12 cellular contexts compared by ENCODE assay signal in the genomic region with DNA sequence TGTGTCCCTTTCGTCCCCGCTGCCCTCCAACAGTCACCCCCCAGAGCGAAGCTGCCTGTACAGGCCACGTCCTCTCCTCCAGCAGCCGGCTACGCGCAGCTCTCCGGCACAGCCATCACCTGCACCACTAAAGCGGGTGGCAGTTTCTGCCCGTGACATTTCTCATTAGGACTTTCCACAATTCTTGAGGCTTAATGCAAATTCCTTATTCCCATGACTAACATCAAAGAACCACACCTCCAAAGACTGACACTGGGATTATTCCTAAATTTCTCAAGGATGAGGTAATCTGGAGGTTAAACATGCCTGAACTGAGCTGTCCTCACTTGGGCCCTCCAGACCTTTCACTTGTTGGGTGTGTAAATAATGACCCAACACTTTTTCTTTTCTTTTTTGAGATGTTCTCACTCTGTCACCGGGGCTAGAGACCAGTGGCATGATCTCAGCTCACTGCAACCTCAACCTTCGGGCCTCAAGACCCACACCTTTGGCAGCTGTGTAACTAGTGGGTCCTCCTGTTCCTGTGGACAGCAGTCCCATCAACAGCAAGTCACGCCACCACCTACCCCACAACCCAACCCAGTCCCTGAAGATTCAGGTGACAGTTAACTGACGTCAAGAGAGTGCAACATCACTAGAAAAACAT. TPM values are rescaled to one million over a fixed set of nuclear protein-coding genes. Genes with fewer than 3 reads are reported as not detected.
A peak's percentile ranks its signal among the peaks of the same experiment; 100 is the strongest.
DNase-seq lines count a peak whose midpoint lies in the region; ATAC-seq and TF ChIP-seq lines count a peak whose summit lies in the region.
"Had no signal": no experiment of that assay in that cellular context is flagged by ENCODE, and none has a peak within 500 bp of the region (broad histone marks: within the 10 kb centered on the region; RNA-seq: fewer than 3 reads in every experiment).

No MANE protein-coding gene starts in this region.

- peak; percentile 38 to 43 for ATAC-seq in naive thymus-derived CD8-positive, alpha-beta T cell
- no peak for ATAC-seq in HG03442 (IDR thresholded peaks at IDR 0.05; ENCODE audit: unreplicated experiment)

- H3K9me3 ChIP-seq in mammary epithelial cell (replicated peaks; ENCODE audit: insufficient read depth, low read length): no peaks in the 10 kb centered on the region
- H3K9me3 ChIP-seq: vagina had no signal

- TSS peak; percentile 26 for BruUV-seq in mammary epithelial cell (replicated peaks; lab: Mats Ljungman, UMichigan)

- H4K20me1 ChIP-seq in mammary epithelial cell (ENCODE audit: insufficient read depth, low read length): peaks cover 29% of the 10 kb centered on the region

- CTCF ChIA-PET in mammary epithelial cell (lab: Charles Lee; ENCODE audit: low non-redundant PET): no interaction called here

- intact Hi-C loops in mammary epithelial cell (cut with micrococcal nuclease): loop anchor here (1.0 kb wide), 1 partner anchor 10 kb away; no protein-coding TSS in a partner anchor

- peaks cover 82% of the 10 kb centered on the region for H3K4me1 ChIP-seq in mammary epithelial cell (ENCODE audit: insufficient read depth, low read length)

- H3K79me2 ChIP-seq in mammary epithelial cell (ENCODE audit: insufficient read depth, low read length): peaks cover 100% of the 10 kb centered on the region

- H3K27me3 ChIP-seq in mammary epithelial cell (ENCODE audit: insufficient read depth, low read length): no peaks in the 10 kb centered on the region
- H3K27me3 ChIP-seq: vagina had no signal

- peak overlapping the region; percentile 82 for H3K27ac ChIP-seq in mammary epithelial cell (ENCODE audit: insufficient read depth, low read depth, low read length)
- H3K27ac ChIP-seq: vagina had no signal

- H3K4me3 Mint-ChIP-seq in naive thymus-derived CD8-positive, alpha-beta T cell: peak overlapping the region; percentile 67 to 93 (median 88)

- H3K27ac Mint-ChIP-seq in naive thymus-derived CD8-positive, alpha-beta T cell: peak overlapping the region; percentile 65 to 94 (median 90)

- peak; percentile 9 for DNase-seq in CD1c-positive myeloid dendritic cell (ENCODE audit: extremely low spot score)
- DNase-seq in M059J (ENCODE audit: low read depth): peak; percentile 88
- DNase-seq in mammary epithelial cell: peak; percentile 96
- DNase-seq in naive thymus-derived CD8-positive, alpha-beta T cell: peak in 2 of 10 donors; percentile 25
- DNase-seq in NCI-H526 (lab: John Stamatoyannopoulos, UW): no peak
- no peak for DNase-seq in KBM-7
- no peak for DNase-seq in stimulated activated CD4-positive, alpha-beta T cell treated with anti-CD3 and anti-CD28 coated beads, Interleukin-4, amount 100 ng/mL, for 24 hours
- DNase-seq: activated CD4-positive, alpha-beta T cell treated with anti-CD3 and anti-CD28 coated beads for 4 hours; effector CD4-positive, alpha-beta T cell; NCI-H82 had no signal

- peaks cover 57 to 96% (median 92%) of the 10 kb centered on the region in 4 donors for H3K4me1 Mint-ChIP-seq in naive thymus-derived CD8-positive, alpha-beta T cell

- peaks cover 0 to 5% (median 1%) of the 10 kb centered on the region in 9 donors for H3K9me3 Mint-ChIP-seq in naive thymus-derived CD8-positive, alpha-beta T cell

- no peak for TF ChIP-seq CTCF in mammary epithelial cell (conservative IDR thresholded peaks at IDR 0.05 in 1 of 2, IDR thresholded peaks at IDR 0.05 in 1 of 2; ENCODE audit: extremely low read depth in 1 of 2, insufficient read depth in 1 of 2, low read depth in 1 of 2, low read length in 2 of 2)

- no peaks in the 10 kb centered on the region for H3K27me3 Mint-ChIP-seq in naive thymus-derived CD8-positive, alpha-beta T cell

- H3K4me3 ChIP-seq in mammary epithelial cell (replicated peaks in 1 of 3; ENCODE audit: insufficient read depth in 1 of 3, low read depth in 2 of 3, low read length in 3 of 3): peak overlapping the region in 2 of 3 experiments; percentile 15 to 23
- H3K4me3 ChIP-seq: vagina had no signal

- dilution Hi-C loops in mammary epithelial cell (cut with HindIII; ENCODE audit: low sequenced_read_pairs): no loop called here

- H3K36me3 Mint-ChIP-seq in naive thymus-derived CD8-positive, alpha-beta T cell: peaks cover 0 to 19% (median 4%) of the 10 kb centered on the region in 3 donors

- POLR2A ChIA-PET in naive thymus-derived CD8-positive, alpha-beta T cell (lab: Charles Lee): interaction anchor here (0.6 to 1.1 kb wide), 3 partner anchors 10 to 163 kb away, joined by 3 read pairs; no protein-coding TSS in a partner anchor

- peaks cover 5% of the 10 kb centered on the region for H3K36me3 ChIP-seq in mammary epithelial cell (ENCODE audit: insufficient read depth, low read length)
- H3K36me3 ChIP-seq: vagina had no signal

- WGBS in mammary epithelial cell (ENCODE audit: low coverage, missing lambda C conversion rate): 35% methylated on average over 14 of the region's 14 CpGs

- H3K9ac ChIP-seq in mammary epithelial cell (ENCODE audit: insufficient read depth, low read length): peak overlapping the region; percentile 39

- no peak overlapping the region for H2AFZ ChIP-seq in mammary epithelial cell (ENCODE audit: low read depth, low read length)

- in situ Hi-C loops in mammary epithelial cell (cut with MboI; ENCODE audit: low sequenced_read_pairs in 2 of 2): no loop called here
- in situ Hi-C loops in KBM-7 (cut with MboI; ENCODE audit: low pct_unique_long_range_greater_than_20kb, low sequenced_read_pairs): no loop called here

- peak overlapping the region; percentile 79 for H3K4me2 ChIP-seq in mammary epithelial cell (ENCODE audit: insufficient read depth, low read depth, low read length)

RNA-seq across cellular contexts. Expression of gene ANKRD11, which starts 11.7 kb away (rescaled TPM):
- total RNA-seq in M059J (2014; rRNA removed; shearing (Covaris generic)): 21.4 and 47.1 TPM in 2 replicates
- 100 to 1,000 TPM in 1 of 2 donors, 10 to 100 TPM in 1; 97.4 to 224 TPM for total RNA-seq in mammary epithelial cell
- polyA plus RNA-seq in mammary epithelial cell: 48.1 TPM
- polyA minus RNA-seq in mammary epithelial cell: 113 TPM
- 100 to 1,000 TPM; 326 to 328 TPM for total RNA-seq in naive thymus-derived CD8-positive, alpha-beta T cell
- polyA plus RNA-seq in naive thymus-derived CD8-positive, alpha-beta T cell: 10 to 100 TPM in 2 of 3 donors, 1 to 10 TPM in 1; 8.9 to 61.1 (median 13.9) TPM

RNA-seq across cellular contexts. Expression of gene SPG7, which starts 29.5 kb away (rescaled TPM):
- total RNA-seq in M059J (2014; rRNA removed; shearing (Covaris generic)): 69.6 and 77.5 TPM in 2 replicates
- total RNA-seq in mammary epithelial cell: 100 to 1,000 TPM in 1 of 2 donors, 10 to 100 TPM in 1; 91.9 to 102 TPM
- 49.6 TPM for polyA plus RNA-seq in mammary epithelial cell
- polyA minus RNA-seq in mammary epithelial cell: 86.2 TPM
- total RNA-seq in naive thymus-derived CD8-positive, alpha-beta T cell: 100 to 1,000 TPM; 164 to 169 TPM
- 10 to 100 TPM; 44.8 to 58.2 (median 44.9) TPM for polyA plus RNA-seq in naive thymus-derived CD8-positive, alpha-beta T cell

Comparison
In these comparisons a context has a peak if more than half of its experiments do, and no peak if none do; other contexts are left out.
1. DNase-seq: peak in CD1c-positive myeloid dendritic cell (single experiment), M059J (single experiment) and mammary epithelial cell (single experiment); none in NCI-H526 (0 of 2), KBM-7 (single experiment) and stimulated activated CD4-positive, alpha-beta T cell treated with anti-CD3 and anti-CD28 coated beads, Interleukin-4, amount 100 ng/mL, for 24 hours (single experiment).